Comparison of ENCODE assay signal across 8 cellular contexts in the genomic region with DNA sequence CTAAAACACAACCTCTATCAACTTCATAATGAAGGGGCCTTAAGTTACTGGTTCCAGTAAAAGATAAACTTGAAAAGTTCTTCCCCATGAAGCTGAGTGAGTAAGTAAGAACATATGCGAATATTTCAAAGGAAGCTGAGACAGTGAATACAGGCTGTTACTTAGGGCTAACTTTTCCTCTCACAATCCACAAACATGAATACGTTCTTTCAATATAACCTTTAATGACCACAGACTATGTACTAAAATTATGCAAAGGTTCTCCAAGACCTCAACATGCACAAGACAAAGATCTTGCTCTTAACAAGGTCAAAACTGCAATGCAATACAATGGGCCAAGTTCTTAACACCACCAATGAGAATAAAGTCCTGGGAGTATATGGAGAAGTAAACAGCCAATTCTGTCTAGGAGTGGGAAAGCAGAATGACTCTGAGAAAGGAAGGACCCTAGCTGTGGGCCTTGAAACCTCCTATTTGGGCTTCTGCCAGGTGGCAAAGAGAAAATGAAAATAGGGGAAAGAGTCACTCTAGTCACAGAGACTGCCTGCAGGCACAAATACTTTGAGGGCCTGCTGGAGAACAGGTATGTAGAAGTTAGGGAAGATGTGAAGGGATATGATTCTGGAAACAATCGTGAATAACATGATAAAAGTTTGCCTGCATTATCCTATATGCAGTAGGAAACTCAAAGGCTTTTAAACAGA. TPM values are rescaled to one million over a fixed set of nuclear protein-coding genes. Genes with fewer than 3 reads are reported as not detected.
DNase-seq lines count a peak whose midpoint lies in the region; ATAC-seq and TF ChIP-seq lines count a peak whose summit lies in the region.

No MANE protein-coding gene starts in this region.

- TF ChIP-seq POLR2A in gastrocnemius medialis (IDR thresholded peaks at IDR 0.05) (no peak), stomach (IDR thresholded peaks at IDR 0.05) (no peak)

- 0 out of 2 replicates have a peak, but pooled peaks cover 3% of the 10 kb centered on the region for H3K4me1 ChIP-seq in HEK293 (ENCODE audit: control insufficient read depth, insufficient read depth, low read length)
- H3K4me1 ChIP-seq in gastrocnemius medialis, result peaks cover 0 to 5% of the 10 kb centered on the region in 2 donors
- H3K4me1 ChIP-seq in stomach, result peaks cover 0 to 7% (median 0%) of the 10 kb centered on the region in 4 donors

- H3K27me3 ChIP-seq in gastrocnemius medialis (no peaks in the 10 kb centered on the region), stomach (no peaks in the 10 kb centered on the region)

- ATAC-seq in GM18868 (IDR thresholded peaks at IDR 0.05; ENCODE audit: unreplicated experiment), result peak; percentile 67
- no peak for ATAC-seq in gastrocnemius medialis

- H3K9me3 ChIP-seq in HEK293 (ENCODE audit: control insufficient read depth, insufficient read depth, low read depth, low read length) (no peaks in the 10 kb centered on the region), gastrocnemius medialis (no peaks in the 10 kb centered on the region), stomach (no peaks in the 10 kb centered on the region)

- CTCF ChIA-PET in HEK293 (lab: Yijun Ruan, JAX), result interaction anchor here (0.5 to 1.1 kb wide), 3 partner anchors 55 to 244 kb away, joined by 3 read pairs; no protein-coding TSS in a partner anchor

- H3K36me3 ChIP-seq in HEK293 (ENCODE audit: control insufficient read depth in 2 of 2, insufficient read depth in 1 of 2, low read length in 2 of 2), result no peaks in the 10 kb centered on the region
- no peaks in the 10 kb centered on the region for H3K36me3 ChIP-seq in gastrocnemius medialis
- no peaks in the 10 kb centered on the region for H3K36me3 ChIP-seq in stomach

- intact Hi-C loops in gastrocnemius medialis (cut with DNase I; ENCODE audit: low total_unique reads) (no loop called here), stomach (cut with DNase I; ENCODE audit: low total_unique reads) (no loop called here)

- in situ Hi-C loops in gastrocnemius medialis (cut with MboI; ENCODE audit: low sequenced_read_pairs in 4 of 4), result no loop called here

- no peak for TF ChIP-seq CTCF in HEK293 (tag by site-specific recombination; IDR thresholded peaks at IDR 0.05)
- TF ChIP-seq CTCF in gastrocnemius medialis (IDR thresholded peaks at IDR 0.05 in 4 of 5, conservative IDR thresholded peaks at IDR 0.05 in 1 of 5), result no peak
- no peak for TF ChIP-seq CTCF in stomach (IDR thresholded peaks at IDR 0.05)

- H3K27ac ChIP-seq in HEK293 (ENCODE audit: extremely low read depth, low read depth, low read length) (no peak overlapping the region), gastrocnemius medialis (no peak overlapping the region), stomach (peak overlapping the region in 1 of 5 donors; percentile 14)

- DNase-seq in NCI-H69 (lab: John Stamatoyannopoulos, UW) (peak; percentile 13), medulla oblongata (ENCODE audit: extremely low spot score) (peak; percentile 33), gastrocnemius medialis (no peak), stomach (no peak), dermis blood vessel endothelial cell (no peak)
- no peak for DNase-seq in stimulated activated CD4-positive, alpha-beta T cell treated with anti-CD3 and anti-CD28 coated beads, Interleukin-1b, Interleukin-23, amount 100 ng/mL, for 48 hours

- H3K4me3 ChIP-seq in HEK293 (ENCODE audit: low read depth, low read length) (no peak overlapping the region), gastrocnemius medialis (no peak overlapping the region), stomach (no peak overlapping the region)

- POLR2A ChIA-PET in HEK293 (lab: Yijun Ruan, JAX), result no interaction called here

- no peak for TF ChIP-seq EP300 in stomach (IDR thresholded peaks at IDR 0.05)

- 60 to 75% (median 71%) methylated on average over 3 of the region's 3 CpGs for WGBS in stomach, 5 donors

TF ChIP-seq in HEK293, 187 proteins besides CTCF, POLR2A, EP300 and RAD21:
- TF ChIP-seq, protein P1, sequence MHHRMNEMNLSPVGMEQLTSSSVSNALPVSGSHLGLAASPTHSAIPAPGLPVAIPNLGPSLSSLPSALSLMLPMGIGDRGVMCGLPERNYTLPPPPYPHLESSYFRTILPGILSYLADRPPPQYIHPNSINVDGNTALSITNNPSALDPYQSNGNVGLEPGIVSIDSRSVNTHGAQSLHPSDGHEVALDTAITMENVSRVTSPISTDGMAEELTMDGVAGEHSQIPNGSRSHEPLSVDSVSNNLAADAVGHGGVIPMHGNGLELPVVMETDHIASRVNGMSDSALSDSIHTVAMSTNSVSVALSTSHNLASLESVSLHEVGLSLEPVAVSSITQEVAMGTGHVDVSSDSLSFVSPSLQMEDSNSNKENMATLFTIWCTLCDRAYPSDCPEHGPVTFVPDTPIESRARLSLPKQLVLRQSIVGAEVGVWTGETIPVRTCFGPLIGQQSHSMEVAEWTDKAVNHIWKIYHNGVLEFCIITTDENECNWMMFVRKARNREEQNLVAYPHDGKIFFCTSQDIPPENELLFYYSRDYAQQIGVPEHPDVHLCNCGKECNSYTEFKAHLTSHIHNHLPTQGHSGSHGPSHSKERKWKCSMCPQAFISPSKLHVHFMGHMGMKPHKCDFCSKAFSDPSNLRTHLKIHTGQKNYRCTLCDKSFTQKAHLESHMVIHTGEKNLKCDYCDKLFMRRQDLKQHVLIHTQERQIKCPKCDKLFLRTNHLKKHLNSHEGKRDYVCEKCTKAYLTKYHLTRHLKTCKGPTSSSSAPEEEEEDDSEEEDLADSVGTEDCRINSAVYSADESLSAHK (tag by site-specific recombination; IDR thresholded peaks at IDR 0.05), result peak; percentile 77
- no peak for TF ChIP-seq ZXDB (tag by site-specific recombination; IDR thresholded peaks at IDR 0.05)
- TF ChIP-seq, protein P2, sequence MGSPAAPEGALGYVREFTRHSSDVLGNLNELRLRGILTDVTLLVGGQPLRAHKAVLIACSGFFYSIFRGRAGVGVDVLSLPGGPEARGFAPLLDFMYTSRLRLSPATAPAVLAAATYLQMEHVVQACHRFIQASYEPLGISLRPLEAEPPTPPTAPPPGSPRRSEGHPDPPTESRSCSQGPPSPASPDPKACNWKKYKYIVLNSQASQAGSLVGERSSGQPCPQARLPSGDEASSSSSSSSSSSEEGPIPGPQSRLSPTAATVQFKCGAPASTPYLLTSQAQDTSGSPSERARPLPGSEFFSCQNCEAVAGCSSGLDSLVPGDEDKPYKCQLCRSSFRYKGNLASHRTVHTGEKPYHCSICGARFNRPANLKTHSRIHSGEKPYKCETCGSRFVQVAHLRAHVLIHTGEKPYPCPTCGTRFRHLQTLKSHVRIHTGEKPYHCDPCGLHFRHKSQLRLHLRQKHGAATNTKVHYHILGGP (tag by site-specific recombination; IDR thresholded peaks at IDR 0.05), result no peak
- TF ChIP-seq ZNF324 (tag by site-specific recombination; IDR thresholded peaks at IDR 0.05), result no peak
- TF ChIP-seq, protein P3, sequence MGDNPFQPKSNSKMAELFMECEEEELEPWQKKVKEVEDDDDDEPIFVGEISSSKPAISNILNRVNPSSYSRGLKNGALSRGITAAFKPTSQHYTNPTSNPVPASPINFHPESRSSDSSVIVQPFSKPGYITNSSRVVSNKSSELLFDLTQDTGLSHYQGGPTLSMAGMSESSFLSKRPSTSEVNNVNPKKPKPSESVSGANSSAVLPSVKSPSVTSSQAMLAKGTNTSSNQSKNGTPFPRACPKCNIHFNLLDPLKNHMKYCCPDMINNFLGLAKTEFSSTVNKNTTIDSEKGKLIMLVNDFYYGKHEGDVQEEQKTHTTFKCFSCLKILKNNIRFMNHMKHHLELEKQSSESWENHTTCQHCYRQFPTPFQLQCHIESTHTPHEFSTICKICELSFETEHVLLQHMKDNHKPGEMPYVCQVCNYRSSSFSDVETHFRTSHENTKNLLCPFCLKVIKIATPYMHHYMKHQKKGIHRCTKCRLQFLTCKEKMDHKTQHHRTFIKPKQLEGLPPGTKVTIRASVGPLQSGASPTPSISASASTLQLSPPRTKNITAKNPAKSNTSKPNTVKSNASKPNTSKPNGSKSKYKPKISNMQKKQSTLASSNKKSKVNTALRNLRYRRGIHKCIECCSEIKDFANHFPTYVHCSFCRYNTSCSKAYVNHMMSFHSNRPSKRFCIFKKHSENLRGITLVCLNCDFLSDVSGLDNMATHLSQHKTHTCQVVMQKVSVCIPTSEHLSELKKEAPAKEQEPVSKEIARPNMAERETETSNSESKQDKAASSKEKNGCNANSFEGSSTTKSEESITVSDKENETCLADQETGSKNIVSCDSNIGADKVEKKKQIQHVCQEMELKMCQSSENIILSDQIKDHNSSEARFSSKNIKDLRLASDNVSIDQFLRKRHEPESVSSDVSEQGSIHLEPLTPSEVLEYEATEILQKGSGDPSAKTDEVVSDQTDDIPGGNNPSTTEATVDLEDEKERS (tag by site-specific recombination; IDR thresholded peaks at IDR 0.05), result no peak
- TF ChIP-seq ZNF354C (tag by site-specific recombination; IDR thresholded peaks at IDR 0.05; ENCODE audit: borderline replicate concordance, low read depth), result no peak
TF ChIP-seq in HEK293: peak in this region for 1.

RNA-seq across cellular contexts. Expression of a gene that starts 43.7 kb away (rescaled TPM):
- total RNA-seq in gastrocnemius medialis (1 to 10 TPM; 3.1 to 7.0 (median 5.3) TPM), stomach (10 to 100 TPM in 4 of 5 donors, 1 to 10 TPM in 1; 7.2 to 25.0 (median 15.1) TPM), dermis blood vessel endothelial cell (25.2 and 31.8 TPM in 2 replicates)
- 1 to 10 TPM; 2.0 to 8.1 (median 2.9) TPM for polyA plus RNA-seq in stomach

Comparison
In these comparisons a context has a peak if more than half of its experiments do, and no peak if none do; other contexts are left out.
1. DNase-seq: peak in NCI-H69 (single experiment) and medulla oblongata (single experiment); none in stimulated activated CD4-positive, alpha-beta T cell treated with anti-CD3 and anti-CD28 coated beads, Interleukin-1b, Interleukin-23, amount 100 ng/mL, for 48 hours (single experiment), gastrocnemius medialis (0 of 2), stomach (single experiment) and dermis blood vessel endothelial cell (single experiment).